ENCODE assay signal across 1 cellular context in genomic region chr1:248926401-248927182, GRCh38.
TF ChIP-seq lines count a peak whose summit lies in the region.

No MANE protein-coding gene starts in this region.

TF ChIP-seq in K562, 482 proteins besides CTCF, POLR2A, EP300 and RAD21 (continued from another document and continues in another):
- TF ChIP-seq, protein P1, sequence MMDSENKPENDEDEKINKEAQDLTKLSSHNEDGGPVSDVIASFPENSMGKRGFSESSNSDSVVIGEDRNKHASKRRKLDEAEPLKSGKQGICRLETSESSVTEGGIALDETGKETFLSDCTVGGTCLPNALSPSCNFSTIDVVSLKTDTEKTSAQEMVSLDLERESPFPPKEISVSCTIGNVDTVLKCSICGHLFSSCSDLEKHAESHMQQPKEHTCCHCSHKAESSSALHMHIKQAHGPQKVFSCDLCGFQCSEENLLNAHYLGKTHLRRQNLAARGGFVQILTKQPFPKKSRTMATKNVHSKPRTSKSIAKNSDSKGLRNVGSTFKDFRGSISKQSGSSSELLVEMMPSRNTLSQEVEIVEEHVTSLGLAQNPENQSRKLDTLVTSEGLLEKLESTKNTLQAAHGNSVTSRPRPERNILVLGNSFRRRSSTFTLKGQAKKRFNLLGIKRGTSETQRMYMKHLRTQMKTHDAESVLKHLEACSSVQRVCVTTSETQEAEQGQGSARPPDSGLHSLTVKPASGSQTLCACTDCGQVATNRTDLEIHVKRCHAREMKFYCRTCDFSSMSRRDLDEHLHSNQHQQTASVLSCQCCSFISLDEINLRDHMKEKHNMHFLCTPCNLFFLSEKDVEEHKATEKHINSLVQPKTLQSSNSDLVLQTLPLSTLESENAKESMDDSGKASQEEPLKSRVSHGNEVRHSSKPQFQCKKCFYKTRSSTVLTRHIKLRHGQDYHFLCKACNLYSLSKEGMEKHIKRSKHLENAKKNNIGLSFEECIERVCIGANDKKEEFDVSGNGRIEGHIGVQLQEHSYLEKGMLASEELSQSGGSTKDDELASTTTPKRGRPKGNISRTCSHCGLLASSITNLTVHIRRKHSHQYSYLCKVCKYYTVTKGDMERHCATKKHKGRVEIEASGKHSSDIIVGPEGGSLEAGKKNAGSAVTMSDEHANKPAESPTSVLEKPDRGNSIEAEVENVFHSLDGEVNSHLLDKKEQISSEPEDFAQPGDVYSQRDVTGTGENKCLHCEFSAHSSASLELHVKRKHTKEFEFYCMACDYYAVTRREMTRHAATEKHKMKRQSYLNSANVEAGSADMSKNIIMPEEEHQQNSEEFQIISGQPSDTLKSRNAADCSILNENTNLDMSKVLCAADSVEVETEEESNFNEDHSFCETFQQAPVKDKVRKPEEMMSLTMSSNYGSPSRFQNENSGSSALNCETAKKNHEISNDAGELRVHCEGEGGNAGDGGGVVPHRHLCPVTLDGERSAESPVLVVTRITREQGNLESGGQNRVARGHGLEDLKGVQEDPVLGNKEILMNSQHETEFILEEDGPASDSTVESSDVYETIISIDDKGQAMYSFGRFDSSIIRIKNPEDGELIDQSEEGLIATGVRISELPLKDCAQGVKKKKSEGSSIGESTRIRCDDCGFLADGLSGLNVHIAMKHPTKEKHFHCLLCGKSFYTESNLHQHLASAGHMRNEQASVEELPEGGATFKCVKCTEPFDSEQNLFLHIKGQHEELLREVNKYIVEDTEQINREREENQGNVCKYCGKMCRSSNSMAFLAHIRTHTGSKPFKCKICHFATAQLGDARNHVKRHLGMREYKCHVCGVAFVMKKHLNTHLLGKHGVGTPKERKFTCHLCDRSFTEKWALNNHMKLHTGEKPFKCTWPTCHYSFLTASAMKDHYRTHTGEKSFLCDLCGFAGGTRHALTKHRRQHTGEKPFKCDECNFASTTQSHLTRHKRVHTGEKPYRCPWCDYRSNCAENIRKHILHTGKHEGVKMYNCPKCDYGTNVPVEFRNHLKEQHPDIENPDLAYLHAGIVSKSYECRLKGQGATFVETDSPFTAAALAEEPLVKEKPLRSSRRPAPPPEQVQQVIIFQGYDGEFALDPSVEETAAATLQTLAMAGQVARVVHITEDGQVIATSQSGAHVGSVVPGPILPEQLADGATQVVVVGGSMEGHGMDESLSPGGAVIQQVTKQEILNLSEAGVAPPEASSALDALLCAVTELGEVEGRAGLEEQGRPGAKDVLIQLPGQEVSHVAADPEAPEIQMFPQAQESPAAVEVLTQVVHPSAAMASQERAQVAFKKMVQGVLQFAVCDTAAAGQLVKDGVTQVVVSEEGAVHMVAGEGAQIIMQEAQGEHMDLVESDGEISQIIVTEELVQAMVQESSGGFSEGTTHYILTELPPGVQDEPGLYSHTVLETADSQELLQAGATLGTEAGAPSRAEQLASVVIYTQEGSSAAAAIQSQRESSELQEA (IDR thresholded peaks at IDR 0.05; ENCODE audit: low read depth): no peak
- TF ChIP-seq NR2F6 (CRISPR knock-in tag; IDR thresholded peaks at IDR 0.05): no peak
- TF ChIP-seq, protein P2, sequence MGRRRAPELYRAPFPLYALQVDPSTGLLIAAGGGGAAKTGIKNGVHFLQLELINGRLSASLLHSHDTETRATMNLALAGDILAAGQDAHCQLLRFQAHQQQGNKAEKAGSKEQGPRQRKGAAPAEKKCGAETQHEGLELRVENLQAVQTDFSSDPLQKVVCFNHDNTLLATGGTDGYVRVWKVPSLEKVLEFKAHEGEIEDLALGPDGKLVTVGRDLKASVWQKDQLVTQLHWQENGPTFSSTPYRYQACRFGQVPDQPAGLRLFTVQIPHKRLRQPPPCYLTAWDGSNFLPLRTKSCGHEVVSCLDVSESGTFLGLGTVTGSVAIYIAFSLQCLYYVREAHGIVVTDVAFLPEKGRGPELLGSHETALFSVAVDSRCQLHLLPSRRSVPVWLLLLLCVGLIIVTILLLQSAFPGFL (CRISPR knock-in tag; IDR thresholded peaks at IDR 0.05): no peak
- TF ChIP-seq, protein P3, sequence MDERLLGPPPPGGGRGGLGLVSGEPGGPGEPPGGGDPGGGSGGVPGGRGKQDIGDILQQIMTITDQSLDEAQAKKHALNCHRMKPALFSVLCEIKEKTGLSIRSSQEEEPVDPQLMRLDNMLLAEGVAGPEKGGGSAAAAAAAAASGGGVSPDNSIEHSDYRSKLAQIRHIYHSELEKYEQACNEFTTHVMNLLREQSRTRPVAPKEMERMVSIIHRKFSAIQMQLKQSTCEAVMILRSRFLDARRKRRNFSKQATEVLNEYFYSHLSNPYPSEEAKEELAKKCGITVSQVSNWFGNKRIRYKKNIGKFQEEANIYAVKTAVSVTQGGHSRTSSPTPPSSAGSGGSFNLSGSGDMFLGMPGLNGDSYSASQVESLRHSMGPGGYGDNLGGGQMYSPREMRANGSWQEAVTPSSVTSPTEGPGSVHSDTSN (CRISPR knock-in tag; IDR thresholded peaks at IDR 0.05; ENCODE audit: low read depth): no peak
- TF ChIP-seq, protein P3 (tag; conservative IDR thresholded peaks at IDR 0.05; ENCODE audit: low read depth): peak; percentile 66
- TF ChIP-seq ZNF347 (CRISPR knock-in tag; IDR thresholded peaks at IDR 0.05; ENCODE audit: low read depth): no peak
- TF ChIP-seq KHSRP (IDR thresholded peaks at IDR 0.05): no peak
- no peak for TF ChIP-seq NFATC3 (IDR thresholded peaks at IDR 0.05)
- no peak for TF ChIP-seq GTF2E2 (tag; IDR thresholded peaks at IDR 0.05)
- no peak for TF ChIP-seq HNRNPUL1 (IDR thresholded peaks at IDR 0.05; ENCODE audit: low read length)
- TF ChIP-seq MIER1 (IDR thresholded peaks at IDR 0.05; ENCODE audit: low read depth): no peak
- TF ChIP-seq PHF20 (IDR thresholded peaks at IDR 0.05; ENCODE audit: partially characterized antibody): no peak
- TF ChIP-seq CCAR2 (IDR thresholded peaks at IDR 0.05; ENCODE audit: low read depth, low read length): no peak
- TF ChIP-seq NR4A1 (CRISPR knock-in tag; IDR thresholded peaks at IDR 0.05): no peak
- no peak for TF ChIP-seq NR4A1 (tag; IDR thresholded peaks at IDR 0.05)
- TF ChIP-seq POLR2G (IDR thresholded peaks at IDR 0.05; ENCODE audit: low read depth, low read length): no peak
- TF ChIP-seq, protein P4, sequence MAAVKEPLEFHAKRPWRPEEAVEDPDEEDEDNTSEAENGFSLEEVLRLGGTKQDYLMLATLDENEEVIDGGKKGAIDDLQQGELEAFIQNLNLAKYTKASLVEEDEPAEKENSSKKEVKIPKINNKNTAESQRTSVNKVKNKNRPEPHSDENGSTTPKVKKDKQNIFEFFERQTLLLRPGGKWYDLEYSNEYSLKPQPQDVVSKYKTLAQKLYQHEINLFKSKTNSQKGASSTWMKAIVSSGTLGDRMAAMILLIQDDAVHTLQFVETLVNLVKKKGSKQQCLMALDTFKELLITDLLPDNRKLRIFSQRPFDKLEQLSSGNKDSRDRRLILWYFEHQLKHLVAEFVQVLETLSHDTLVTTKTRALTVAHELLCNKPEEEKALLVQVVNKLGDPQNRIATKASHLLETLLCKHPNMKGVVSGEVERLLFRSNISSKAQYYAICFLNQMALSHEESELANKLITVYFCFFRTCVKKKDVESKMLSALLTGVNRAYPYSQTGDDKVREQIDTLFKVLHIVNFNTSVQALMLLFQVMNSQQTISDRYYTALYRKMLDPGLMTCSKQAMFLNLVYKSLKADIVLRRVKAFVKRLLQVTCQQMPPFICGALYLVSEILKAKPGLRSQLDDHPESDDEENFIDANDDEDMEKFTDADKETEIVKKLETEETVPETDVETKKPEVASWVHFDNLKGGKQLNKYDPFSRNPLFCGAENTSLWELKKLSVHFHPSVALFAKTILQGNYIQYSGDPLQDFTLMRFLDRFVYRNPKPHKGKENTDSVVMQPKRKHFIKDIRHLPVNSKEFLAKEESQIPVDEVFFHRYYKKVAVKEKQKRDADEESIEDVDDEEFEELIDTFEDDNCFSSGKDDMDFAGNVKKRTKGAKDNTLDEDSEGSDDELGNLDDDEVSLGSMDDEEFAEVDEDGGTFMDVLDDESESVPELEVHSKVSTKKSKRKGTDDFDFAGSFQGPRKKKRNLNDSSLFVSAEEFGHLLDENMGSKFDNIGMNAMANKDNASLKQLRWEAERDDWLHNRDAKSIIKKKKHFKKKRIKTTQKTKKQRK (IDR thresholded peaks at IDR 0.05; ENCODE audit: borderline replicate concordance, low read depth, low read length): no peak
- no peak for TF ChIP-seq HLTF (IDR thresholded peaks at IDR 0.05)
- no peak for TF ChIP-seq SMAD4 (CRISPR knock-in tag; conservative IDR thresholded peaks at IDR 0.05)
- no peak for TF ChIP-seq SRF (CRISPR knock-in tag; IDR thresholded peaks at IDR 0.05)
- TF ChIP-seq CTBP1 (IDR thresholded peaks at IDR 0.05; ENCODE audit: borderline replicate concordance): peak; percentile 38; the same call in 1 of the 2 replicates
- TF ChIP-seq, protein P5, sequence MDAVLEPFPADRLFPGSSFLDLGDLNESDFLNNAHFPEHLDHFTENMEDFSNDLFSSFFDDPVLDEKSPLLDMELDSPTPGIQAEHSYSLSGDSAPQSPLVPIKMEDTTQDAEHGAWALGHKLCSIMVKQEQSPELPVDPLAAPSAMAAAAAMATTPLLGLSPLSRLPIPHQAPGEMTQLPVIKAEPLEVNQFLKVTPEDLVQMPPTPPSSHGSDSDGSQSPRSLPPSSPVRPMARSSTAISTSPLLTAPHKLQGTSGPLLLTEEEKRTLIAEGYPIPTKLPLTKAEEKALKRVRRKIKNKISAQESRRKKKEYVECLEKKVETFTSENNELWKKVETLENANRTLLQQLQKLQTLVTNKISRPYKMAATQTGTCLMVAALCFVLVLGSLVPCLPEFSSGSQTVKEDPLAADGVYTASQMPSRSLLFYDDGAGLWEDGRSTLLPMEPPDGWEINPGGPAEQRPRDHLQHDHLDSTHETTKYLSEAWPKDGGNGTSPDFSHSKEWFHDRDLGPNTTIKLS (IDR thresholded peaks at IDR 0.05; ENCODE audit: borderline replicate concordance, low read depth): no peak
- no peak for TF ChIP-seq ASH1L (IDR thresholded peaks at IDR 0.05; ENCODE audit: borderline replicate concordance, low read depth, partially characterized antibody)
- TF ChIP-seq KAT2B (IDR thresholded peaks at IDR 0.05; ENCODE audit: low read depth, low read length): no peak
- TF ChIP-seq, protein P6, sequence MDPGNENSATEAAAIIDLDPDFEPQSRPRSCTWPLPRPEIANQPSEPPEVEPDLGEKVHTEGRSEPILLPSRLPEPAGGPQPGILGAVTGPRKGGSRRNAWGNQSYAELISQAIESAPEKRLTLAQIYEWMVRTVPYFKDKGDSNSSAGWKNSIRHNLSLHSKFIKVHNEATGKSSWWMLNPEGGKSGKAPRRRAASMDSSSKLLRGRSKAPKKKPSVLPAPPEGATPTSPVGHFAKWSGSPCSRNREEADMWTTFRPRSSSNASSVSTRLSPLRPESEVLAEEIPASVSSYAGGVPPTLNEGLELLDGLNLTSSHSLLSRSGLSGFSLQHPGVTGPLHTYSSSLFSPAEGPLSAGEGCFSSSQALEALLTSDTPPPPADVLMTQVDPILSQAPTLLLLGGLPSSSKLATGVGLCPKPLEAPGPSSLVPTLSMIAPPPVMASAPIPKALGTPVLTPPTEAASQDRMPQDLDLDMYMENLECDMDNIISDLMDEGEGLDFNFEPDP (CRISPR knock-in tag; IDR thresholded peaks at IDR 0.05): no peak
- peak; percentile 35; the same call in 1 of the 2 replicates for TF ChIP-seq NCOR1 (IDR thresholded peaks at IDR 0.05)
- TF ChIP-seq HNRNPH1 (optimal IDR thresholded peaks at IDR 0.05; ENCODE audit: low read depth, low read length): no peak
- TF ChIP-seq PURB (CRISPR knock-in tag; IDR thresholded peaks at IDR 0.05; ENCODE audit: low read depth): no peak
- TF ChIP-seq SUPT5H (IDR thresholded peaks at IDR 0.05): no peak
- no peak for TF ChIP-seq FOXK2 (conservative IDR thresholded peaks at IDR 0.05 in 1 of 2, IDR thresholded peaks at IDR 0.05 in 1 of 2; ENCODE audit: low read depth in 2 of 2)
- no peak for TF ChIP-seq RBM34 (IDR thresholded peaks at IDR 0.05; ENCODE audit: borderline replicate concordance, insufficient read depth, low read length)
- TF ChIP-seq ZNF324 (CRISPR knock-in tag; IDR thresholded peaks at IDR 0.05): no peak
- no peak for TF ChIP-seq FOS (IDR thresholded peaks at IDR 0.05; ENCODE audit: extremely low read depth, insufficient read length)
- TF ChIP-seq, protein P7, sequence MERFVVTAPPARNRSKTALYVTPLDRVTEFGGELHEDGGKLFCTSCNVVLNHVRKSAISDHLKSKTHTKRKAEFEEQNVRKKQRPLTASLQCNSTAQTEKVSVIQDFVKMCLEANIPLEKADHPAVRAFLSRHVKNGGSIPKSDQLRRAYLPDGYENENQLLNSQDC (CRISPR knock-in tag; IDR thresholded peaks at IDR 0.05): no peak
- no peak for TF ChIP-seq OTX1 (CRISPR knock-in tag; IDR thresholded peaks at IDR 0.05)
- no peak for TF ChIP-seq RBM15 (IDR thresholded peaks at IDR 0.05; ENCODE audit: insufficient read depth, low read length)
- no peak for TF ChIP-seq TEAD1 (CRISPR knock-in tag; IDR thresholded peaks at IDR 0.05)
- no peak for TF ChIP-seq SIRT6 (IDR thresholded peaks at IDR 0.05; ENCODE audit: low read depth, low read length)
- TF ChIP-seq KAT8 (IDR thresholded peaks at IDR 0.05; ENCODE audit: low read depth): no peak
- no peak for TF ChIP-seq PHF21A (IDR thresholded peaks at IDR 0.05; ENCODE audit: borderline replicate concordance, low read depth)
- no peak for TF ChIP-seq HDAC6 (IDR thresholded peaks at IDR 0.05; ENCODE audit: low read depth, low read length)
- TF ChIP-seq ZNF717 (CRISPR knock-in tag; IDR thresholded peaks at IDR 0.05): no peak
- TF ChIP-seq SOX6 (IDR thresholded peaks at IDR 0.05): peak; percentile 53; the same call in 1 of the 2 replicates
- TF ChIP-seq HMG20B (CRISPR knock-in tag; IDR thresholded peaks at IDR 0.05): no peak
- no peak for TF ChIP-seq SRSF7 (optimal IDR thresholded peaks at IDR 0.05; ENCODE audit: low read depth, low read length)
- TF ChIP-seq, protein P8, sequence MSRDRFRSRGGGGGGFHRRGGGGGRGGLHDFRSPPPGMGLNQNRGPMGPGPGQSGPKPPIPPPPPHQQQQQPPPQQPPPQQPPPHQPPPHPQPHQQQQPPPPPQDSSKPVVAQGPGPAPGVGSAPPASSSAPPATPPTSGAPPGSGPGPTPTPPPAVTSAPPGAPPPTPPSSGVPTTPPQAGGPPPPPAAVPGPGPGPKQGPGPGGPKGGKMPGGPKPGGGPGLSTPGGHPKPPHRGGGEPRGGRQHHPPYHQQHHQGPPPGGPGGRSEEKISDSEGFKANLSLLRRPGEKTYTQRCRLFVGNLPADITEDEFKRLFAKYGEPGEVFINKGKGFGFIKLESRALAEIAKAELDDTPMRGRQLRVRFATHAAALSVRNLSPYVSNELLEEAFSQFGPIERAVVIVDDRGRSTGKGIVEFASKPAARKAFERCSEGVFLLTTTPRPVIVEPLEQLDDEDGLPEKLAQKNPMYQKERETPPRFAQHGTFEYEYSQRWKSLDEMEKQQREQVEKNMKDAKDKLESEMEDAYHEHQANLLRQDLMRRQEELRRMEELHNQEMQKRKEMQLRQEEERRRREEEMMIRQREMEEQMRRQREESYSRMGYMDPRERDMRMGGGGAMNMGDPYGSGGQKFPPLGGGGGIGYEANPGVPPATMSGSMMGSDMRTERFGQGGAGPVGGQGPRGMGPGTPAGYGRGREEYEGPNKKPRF (IDR thresholded peaks at IDR 0.05; ENCODE audit: low read depth, low read length): no peak
- TF ChIP-seq COPS2 (conservative IDR thresholded peaks at IDR 0.05): no peak
- peak; percentile 88 for TF ChIP-seq JUND (IDR thresholded peaks at IDR 0.05; ENCODE audit: borderline replicate concordance, low read depth, low read length)
- TF ChIP-seq JUND (tag; IDR thresholded peaks at IDR 0.05; ENCODE audit: borderline replicate concordance, low read depth, low read length): peak; percentile 83; the same call in 2 of the 3 replicates
